In the genomic region with DNA sequence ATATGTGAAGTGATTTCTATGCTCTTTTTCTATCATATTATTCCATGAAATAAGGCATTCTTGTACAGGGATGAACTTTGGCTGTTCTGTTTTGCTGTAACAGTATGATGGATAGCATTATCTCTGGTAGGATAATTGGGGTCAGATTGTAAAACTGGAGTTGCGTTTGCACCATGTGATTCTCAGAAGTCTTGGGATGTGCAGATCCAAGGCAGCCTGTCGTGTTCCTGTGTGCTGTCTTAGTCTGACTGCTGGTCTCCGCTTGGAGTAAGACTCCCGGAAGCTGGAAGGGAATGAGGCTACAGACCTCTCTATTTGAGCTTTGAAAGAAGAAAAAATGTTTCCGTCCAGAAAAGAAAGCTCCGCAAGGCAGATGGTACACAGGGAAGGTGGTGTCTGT, we compare ENCODE assay signal across 20 cellular contexts.
DNase-seq lines count a peak whose midpoint lies in the region; ATAC-seq and TF ChIP-seq lines count a peak whose summit lies in the region.
"Had no signal": no experiment of that assay in that cellular context is flagged by ENCODE, and none has a peak within 500 bp of the region (broad histone marks: within the 10 kb centered on the region; RNA-seq: fewer than 3 reads in every experiment).

No MANE protein-coding gene starts in this region.

- no peak overlapping the region for H3K4me3 Mint-ChIP-seq in activated T-cell treated with anti-CD3 and anti-CD28 coated beads, Interleukin-2, amount 50 U/mL, for 24 hours
- H3K4me3 Mint-ChIP-seq: B cell; CD4-positive, CD25-positive, alpha-beta regulatory T cell; GM23338 had no signal

- no peaks in the 10 kb centered on the region for H3K4me1 Mint-ChIP-seq in activated T-cell treated with anti-CD3 and anti-CD28 coated beads, Interleukin-2, amount 50 U/mL, for 24 hours (ENCODE audit: low read depth)
- H3K4me1 Mint-ChIP-seq: B cell; CD4-positive, CD25-positive, alpha-beta regulatory T cell; GM23338 had no signal

- H3K27ac ChIP-seq in GM23248: no peak overlapping the region
- H3K27ac ChIP-seq: A549, SJCRH30 had no signal

- H4K20me1 ChIP-seq in GM23248 (ENCODE audit: insufficient read depth): no peaks in the 10 kb centered on the region

- intact Hi-C loops in sciatic nerve (cut with DNase I): no loop called here

- H3K79me2 ChIP-seq in GM23248 (ENCODE audit: insufficient read depth): no peaks in the 10 kb centered on the region

- no peaks in the 10 kb centered on the region for H3K27me3 Mint-ChIP-seq in activated T-cell treated with anti-CD3 and anti-CD28 coated beads, Interleukin-2, amount 50 U/mL, for 24 hours
- H3K27me3 Mint-ChIP-seq: B cell; CD4-positive, CD25-positive, alpha-beta regulatory T cell had no signal

- ATAC-seq in sciatic nerve (peak; percentile 77), HG03521 (IDR thresholded peaks at IDR 0.05; ENCODE audit: unreplicated experiment) (no peak), HG03469 (IDR thresholded peaks at IDR 0.05; ENCODE audit: unreplicated experiment) (no peak)
- ATAC-seq: A549, GM23338, K562 had no signal

- peak overlapping the region; percentile 21 for H3K4me2 ChIP-seq in GM23248 (ENCODE audit: unreplicated experiment)
- H3K4me2 ChIP-seq: A549, GM23338 had no signal

- H3K9ac ChIP-seq in GM23248: no peak overlapping the region

- TF ChIP-seq CTCF in AG10803 (conservative IDR thresholded peaks at IDR 0.05; ENCODE audit: low read length) (no peak), fibroblast of the aortic adventitia (IDR thresholded peaks at IDR 0.05; ENCODE audit: insufficient read depth, low read length) (no peak)

- no peaks in the 10 kb centered on the region for H3F3A ChIP-seq in GM23248 (ENCODE audit: insufficient read depth)

- no peaks in the 10 kb centered on the region for H3K36me3 ChIP-seq in GM23248 (ENCODE audit: low read depth)
- H3K36me3 ChIP-seq: SJCRH30 had no signal

- no peaks in the 10 kb centered on the region for H3K27me3 ChIP-seq in GM23248 (replicated peaks; ENCODE audit: insufficient read depth)
- H3K27me3 ChIP-seq: SJCRH30 had no signal

- H3K27ac Mint-ChIP-seq in activated T-cell treated with anti-CD3 and anti-CD28 coated beads, Interleukin-2, amount 50 U/mL, for 24 hours: no peak overlapping the region
- H3K27ac Mint-ChIP-seq: B cell; CD4-positive, CD25-positive, alpha-beta regulatory T cell; GM23338 had no signal

- peaks cover 12% of the 10 kb centered on the region for H3K4me1 ChIP-seq in GM23248 (ENCODE audit: insufficient read depth)

- H3K4me3 ChIP-seq in AG10803 (ENCODE audit: low read length) (no peak overlapping the region), GM23248 (no peak overlapping the region), fibroblast of the aortic adventitia (ENCODE audit: low read depth, low read length) (no peak overlapping the region)
- H3K4me3 ChIP-seq: A549, GM23338, K562, SJCRH30 had no signal

- in situ Hi-C loops in GM23248 (cut with MboI): no loop called here

- H3K9me3 ChIP-seq in GM23248 (ENCODE audit: low read depth): no peaks in the 10 kb centered on the region
- H3K9me3 ChIP-seq: SJCRH30 had no signal

- no peaks in the 10 kb centered on the region for H3K9me2 ChIP-seq in GM23248 (ENCODE audit: insufficient read depth)

- 22 to 30% methylated on average over 6 of the region's 6 CpGs for WGBS in GM23248 (ENCODE audit: low coverage in 1 of 2, low lambda C conversion rate in 2 of 2, missing lambda C conversion rate in 2 of 2), 2 experiments

- H2AFZ ChIP-seq in GM23248: no peak overlapping the region
- H2AFZ ChIP-seq: GM23338 had no signal

- no peaks in the 10 kb centered on the region for H3K36me3 Mint-ChIP-seq in activated T-cell treated with anti-CD3 and anti-CD28 coated beads, Interleukin-2, amount 50 U/mL, for 24 hours (ENCODE audit: low read depth)
- H3K36me3 Mint-ChIP-seq: CD4-positive, CD25-positive, alpha-beta regulatory T cell had no signal

- DNase-seq in AG10803 (ENCODE audit: low read depth) (peak; percentile 43), GM23248 (peak; percentile 29), fibroblast of the aortic adventitia (ENCODE audit: low read depth) (peak; percentile 36), sciatic nerve (ENCODE audit: low spot score) (no peak)
- DNase-seq in activated T-cell treated with anti-CD3 and anti-CD28 coated beads, Interleukin-2, amount 50 U/mL, for 24 hours: no peak
- DNase-seq: Caco-2; CD4-positive, CD25-positive, alpha-beta regulatory T cell; DMS53; NCI-H187; NCI-H345; NCI-H69; NK-92 treated with Interleukin-12 subunit alpha and Interleukin-12 subunit beta, amount 100 ng/mL, for 24 hours; RPMI8226; SJCRH30 had no signal

- H3K9me3 Mint-ChIP-seq in activated T-cell treated with anti-CD3 and anti-CD28 coated beads, Interleukin-2, amount 50 U/mL, for 24 hours: peaks cover 22% of the 10 kb centered on the region

Comparison
In these comparisons a context has a peak if more than half of its experiments do, and no peak if none do; other contexts are left out.
1. DNase-seq: peak in AG10803 (single experiment), GM23248 (single experiment) and fibroblast of the aortic adventitia (single experiment); none in sciatic nerve (single experiment) and activated T-cell treated with anti-CD3 and anti-CD28 coated beads, Interleukin-2, amount 50 U/mL, for 24 hours (single experiment).